8 cellular contexts compared by ENCODE assay signal in genomic region chr3:172710709-172711456, GRCh38. TPM values are rescaled to one million over a fixed set of nuclear protein-coding genes. Genes with fewer than 3 reads are reported as not detected.
DNase-seq lines count a peak whose midpoint lies in the region; ATAC-seq and TF ChIP-seq lines count a peak whose summit lies in the region.

Gene NCEH1 (minus strand): TSS chr3:172711067. CDS start chr3:172710984, 83 bp downstream.

- H3K4me3 ChIP-seq in GM12865 (ENCODE audit: low read depth, low read length), result peak within 1 kb of the TSS; percentile 84
- peak within 1 kb of the TSS; percentile 84 for H3K4me3 ChIP-seq in ovary
- H3K4me3 ChIP-seq in tibial artery, result peak within 1 kb of the TSS; percentile 91 to 96

- POLR2A ChIA-PET in activated naive CD8-positive, alpha-beta T cell treated with anti-CD3 and anti-CD28 coated beads, Interleukin-2, amount 10 ng/mL, durations not matched to agents 7 days and 5 days (lab: Charles Lee), result interaction anchor here (0.8 to 1.8 kb wide), 4 partner anchors 10 to 39 kb away, joined by 3 to 8 read pairs (median 4); partner anchors contain the start of gene ECT2

- no peaks in the 10 kb centered on the region for H3K9me3 Mint-ChIP-seq in activated naive CD8-positive, alpha-beta T cell treated with anti-CD3 and anti-CD28 coated beads, Interleukin-2, amount 10 ng/mL, durations not matched to agents 7 days and 5 days

- H3K9me3 ChIP-seq in ovary, result no peaks in the 10 kb centered on the region
- H3K9me3 ChIP-seq in tibial artery, result no peaks in the 10 kb centered on the region

- peak within 1 kb of the TSS; percentile 93 for H3K4me3 Mint-ChIP-seq in activated naive CD8-positive, alpha-beta T cell treated with anti-CD3 and anti-CD28 coated beads, Interleukin-2, amount 10 ng/mL, durations not matched to agents 7 days and 5 days

- DNase-seq in GM12865 (ENCODE audit: low read depth) (peak; percentile 96), NCI-H1105 (lab: John Stamatoyannopoulos, UW) (peak; percentile 95), SKM-1 treated with dmso at 0.1 percent for 144 hours (lab: John Stamatoyannopoulos, UW; ENCODE audit: unreplicated experiment) (peak; percentile 98), Right ventricle myocardium inferior (ENCODE audit: missing footprints) (peak; percentile 94), ovary (peak; percentile 67 to 85 (median 70)), tibial artery (peak; percentile 93 to 95)
- peak; percentile 75 for DNase-seq in activated naive CD8-positive, alpha-beta T cell treated with anti-CD3 and anti-CD28 coated beads, Interleukin-2, amount 10 ng/mL, durations not matched to agents 7 days and 5 days

- TF ChIP-seq CTCF in GM12865 (IDR thresholded peaks at IDR 0.05; ENCODE audit: insufficient read depth, low read depth, low read length, missing control alignments), result peak; percentile 82
- TF ChIP-seq CTCF in ovary (IDR thresholded peaks at IDR 0.05), result peak; percentile 22 to 69 (median 67)
- TF ChIP-seq CTCF in tibial artery (IDR thresholded peaks at IDR 0.05), result peak; percentile 81 to 83

- WGBS in ovary, 3 donors, result 0% methylated on average over 34 to 38 of the region's 38 CpGs

- intact Hi-C loops in Right ventricle myocardium inferior (cut with DNase I), result loop anchor here (1.0 to 2.0 kb wide), 2 partner anchors 38 kb away; no protein-coding TSS in a partner anchor
- intact Hi-C loops in ovary (cut with DNase I), result no loop called here
- intact Hi-C loops in tibial artery (cut with DNase I; ENCODE audit: low total_unique reads), result loop anchor here (5.0 kb wide), 1 partner anchor 34 kb away; no protein-coding TSS in a partner anchor

- peaks cover 3% of the 10 kb centered on the region for H3K4me1 ChIP-seq in ovary (ENCODE audit: insufficient read depth)
- H3K4me1 ChIP-seq in tibial artery, result peaks cover 0 to 31% (median 14%) of the 10 kb centered on the region in 4 donors

- peaks cover 16% of the 10 kb centered on the region for H3K4me1 Mint-ChIP-seq in activated naive CD8-positive, alpha-beta T cell treated with anti-CD3 and anti-CD28 coated beads, Interleukin-2, amount 10 ng/mL, durations not matched to agents 7 days and 5 days

- H3K36me3 ChIP-seq in ovary (no peaks in the 10 kb centered on the region), tibial artery (no peaks in the 10 kb centered on the region)

- peak within 1 kb of the TSS; percentile 84 to 87 for H3K27ac ChIP-seq in ovary
- peak within 1 kb of the TSS; percentile 87 to 91 for H3K27ac ChIP-seq in tibial artery

- no peaks in the 10 kb centered on the region for H3K36me3 Mint-ChIP-seq in activated naive CD8-positive, alpha-beta T cell treated with anti-CD3 and anti-CD28 coated beads, Interleukin-2, amount 10 ng/mL, durations not matched to agents 7 days and 5 days

- peak within 1 kb of the TSS; percentile 78 for H3K27ac Mint-ChIP-seq in activated naive CD8-positive, alpha-beta T cell treated with anti-CD3 and anti-CD28 coated beads, Interleukin-2, amount 10 ng/mL, durations not matched to agents 7 days and 5 days

- peaks cover 14% of the 10 kb centered on the region for H3K27me3 Mint-ChIP-seq in activated naive CD8-positive, alpha-beta T cell treated with anti-CD3 and anti-CD28 coated beads, Interleukin-2, amount 10 ng/mL, durations not matched to agents 7 days and 5 days

- peak; percentile 46 for TF ChIP-seq POLR2A in ovary (IDR thresholded peaks at IDR 0.05)

- H3K27me3 ChIP-seq in ovary, result no peaks in the 10 kb centered on the region
- no peaks in the 10 kb centered on the region for H3K27me3 ChIP-seq in tibial artery

- ATAC-seq in HG02642 (IDR thresholded peaks at IDR 0.05; ENCODE audit: poor library complexity, unreplicated experiment), result peak; percentile 100
- ATAC-seq in activated naive CD8-positive, alpha-beta T cell treated with anti-CD3 and anti-CD28 coated beads, Interleukin-2, amount 10 ng/mL, durations not matched to agents 7 days and 5 days (ENCODE audit: low read depth), result peak; percentile 99
- ATAC-seq in Right ventricle myocardium inferior, result peak; percentile 99

- no peak for TF ChIP-seq EP300 in ovary (IDR thresholded peaks at IDR 0.05)

RNA-seq across cellular contexts. Expression of gene NCEH1, which starts in this region (rescaled TPM):
- 1 to 10 TPM; 5.8 to 6.8 TPM for total RNA-seq in activated naive CD8-positive, alpha-beta T cell treated with anti-CD3 and anti-CD28 coated beads, Interleukin-2, amount 10 ng/mL, durations not matched to agents 7 days and 5 days
- total RNA-seq in Right ventricle myocardium inferior (60.4 TPM), ovary (1 to 10 TPM; 3.5 to 6.9 (median 4.5) TPM)
- polyA plus RNA-seq in ovary, result 10 to 100 TPM in 1 of 2 donors, 1 to 10 TPM in 1; 1.4 to 15.8 TPM

Comparison
In these comparisons a context has a peak if more than half of its experiments do, and no peak if none do; other contexts are left out.
1. Peak in every context shown above with its lines: DNase-seq, ATAC-seq, H3K4me3 ChIP-seq and H3K27ac ChIP-seq.
2. intact Hi-C loops: an anchor here in Right ventricle myocardium inferior (1.0 to 2.0 kb wide) and tibial artery (5.0 kb wide); none called in ovary.